In genomic region chr10:24718031-24718855, GRCh38 we compare ENCODE assay signal across 10 cellular contexts. TPM values are rescaled to one million over a fixed set of nuclear protein-coding genes. Genes with fewer than 3 reads are reported as not detected.
DNase-seq lines count a peak whose midpoint lies in the region; ATAC-seq, FAIRE-seq and TF ChIP-seq lines count a peak whose summit lies in the region.
"Had no signal": no experiment of that assay in that cellular context is flagged by ENCODE, and none has a peak within 500 bp of the region (broad histone marks: within the 10 kb centered on the region; RNA-seq: fewer than 3 reads in every experiment).

No MANE protein-coding gene starts in this region.

- CTCF ChIA-PET in PC-9 (lab: Charles Lee) = no interaction called here
- CTCF ChIA-PET in endothelial cell of umbilical vein (lab: Charles Lee) = no interaction called here
- CTCF ChIA-PET in activated naive CD4-positive, alpha-beta T cell treated with anti-CD3 and anti-CD28 coated beads for 36 hours (lab: Charles Lee) = no interaction called here
- CTCF ChIA-PET in CD8-positive, alpha-beta memory T cell (lab: Charles Lee) = no interaction called here

- H3K4me2 ChIP-seq in PC-9 (peak overlapping the region; percentile 97), endothelial cell of umbilical vein (ENCODE audit: insufficient read depth, low read length) (peak overlapping the region; percentile 99), osteoblast (ENCODE audit: insufficient read depth, low read length) (peak overlapping the region; percentile 94)

- H3K9me3 Mint-ChIP-seq in activated naive CD4-positive, alpha-beta T cell treated with anti-CD3 and anti-CD28 coated beads for 36 hours = no peaks in the 10 kb centered on the region
- no peaks in the 10 kb centered on the region for H3K9me3 Mint-ChIP-seq in CD8-positive, alpha-beta memory T cell

- dilution Hi-C loops in endothelial cell of umbilical vein (cut with MboI; ENCODE audit: extremely low pct_ligation_motif_present, low sequenced_read_pairs) = no loop called here

- intact Hi-C loops in PC-9 (cut with micrococcal nuclease; ENCODE audit: unreplicated experiment) (no loop called here), endothelial cell of umbilical vein (cut with micrococcal nuclease) (no loop called here)
- intact Hi-C loops in activated naive CD4-positive, alpha-beta T cell treated with anti-CD3 and anti-CD28 coated beads for 36 hours (cut with micrococcal nuclease) = no loop called here

- DNase-seq in ELR (ENCODE audit: low read depth) (peak; percentile 93), PC-9 (peak in 1 of 2 experiments; percentile 64), endothelial cell of umbilical vein (ENCODE audit: low read depth, low spot score) (no peak), osteoblast (ENCODE audit: insufficient read length, low spot score, missing footprints) (peak; percentile 68), tibial nerve (ENCODE audit: low spot score in 2 of 2) (no peak)
- DNase-seq in activated naive CD4-positive, alpha-beta T cell treated with anti-CD3 and anti-CD28 coated beads for 36 hours = no peak
- DNase-seq in CD8-positive, alpha-beta memory T cell = no peak
- DNase-seq: NCI-H2227 treated with DMSO at 0.1 percent for 48 hours, retina had no signal

- no peaks in the 10 kb centered on the region for H3K9me1 ChIP-seq in endothelial cell of umbilical vein (replicated peaks; ENCODE audit: control insufficient read depth, extremely low read depth, insufficient read depth, low read length)

- H3K9me2 ChIP-seq in PC-9 (ENCODE audit: insufficient read depth) = no peaks in the 10 kb centered on the region

- no peak overlapping the region for H3K27ac Mint-ChIP-seq in activated naive CD4-positive, alpha-beta T cell treated with anti-CD3 and anti-CD28 coated beads for 36 hours
- no peak overlapping the region for H3K27ac Mint-ChIP-seq in CD8-positive, alpha-beta memory T cell

- BruUV-seq in PC-9 (replicated peaks; lab: Mats Ljungman, UMichigan) (no TSS peak), endothelial cell of umbilical vein (replicated peaks; lab: Mats Ljungman, UMichigan) (no TSS peak)

- H3K27me3 ChIP-seq in PC-9 (ENCODE audit: insufficient read depth, low read depth) (no peaks in the 10 kb centered on the region), endothelial cell of umbilical vein (ENCODE audit: control insufficient read depth in 2 of 2, insufficient read depth in 2 of 2, low read length in 2 of 2) (no peaks in the 10 kb centered on the region), osteoblast (ENCODE audit: insufficient read depth, low read length) (no peaks in the 10 kb centered on the region), tibial nerve (no peaks in the 10 kb centered on the region)
- no peaks in the 10 kb centered on the region for H3K27me3 ChIP-seq in CD8-positive, alpha-beta memory T cell (ENCODE audit: insufficient read depth, low read length, poor library complexity, severe bottlenecking)

- H3K9me3 ChIP-seq in PC-9 (ENCODE audit: insufficient read depth, low read depth) (no peaks in the 10 kb centered on the region), endothelial cell of umbilical vein (replicated peaks; ENCODE audit: control insufficient read depth, insufficient read depth, low read length) (no peaks in the 10 kb centered on the region), osteoblast (ENCODE audit: low read depth, low read length) (no peaks in the 10 kb centered on the region), tibial nerve (no peaks in the 10 kb centered on the region)
- H3K9me3 ChIP-seq in CD8-positive, alpha-beta memory T cell (ENCODE audit: low read length) = no peaks in the 10 kb centered on the region

- TF ChIP-seq CTCF in PC-9 (conservative IDR thresholded peaks at IDR 0.05) (no peak), endothelial cell of umbilical vein (IDR thresholded peaks at IDR 0.05; ENCODE audit: extremely low read depth in 1 of 2, insufficient read depth in 1 of 2, low read depth in 1 of 2, low read length in 2 of 2) (no peak), osteoblast (IDR thresholded peaks at IDR 0.05; ENCODE audit: extremely low read depth, low read depth, low read length) (no peak), tibial nerve (IDR thresholded peaks at IDR 0.05) (no peak)

- H3K4me1 Mint-ChIP-seq in activated naive CD4-positive, alpha-beta T cell treated with anti-CD3 and anti-CD28 coated beads for 36 hours (ENCODE audit: low read depth) = peaks cover 14% of the 10 kb centered on the region
- H3K4me1 Mint-ChIP-seq in CD8-positive, alpha-beta memory T cell = peaks cover 21 to 28% (median 23%) of the 10 kb centered on the region in 3 donors

- no peak overlapping the region for H3K9ac ChIP-seq in endothelial cell of umbilical vein (replicated peaks; ENCODE audit: extremely low read depth, insufficient read depth, low read length)

- H3K79me2 ChIP-seq in PC-9 (ENCODE audit: low read depth) (peaks cover 93% of the 10 kb centered on the region), endothelial cell of umbilical vein (ENCODE audit: control insufficient read depth, insufficient read depth, low read length) (peaks cover 97% of the 10 kb centered on the region), osteoblast (ENCODE audit: insufficient read depth, low read length) (peaks cover 98% of the 10 kb centered on the region)

- H3K4me3 ChIP-seq in PC-9 (peak overlapping the region; percentile 87; the same call in 1 of the 2 replicates), endothelial cell of umbilical vein (replicated peaks in 1 of 3; ENCODE audit: insufficient read depth in 1 of 3, low read depth in 1 of 3, low read length in 3 of 3) (peak overlapping the region in 1 of 3 experiments; percentile 91), osteoblast (ENCODE audit: insufficient read depth, low read length) (peak overlapping the region; percentile 79), tibial nerve (no peak overlapping the region)
- no peak overlapping the region for H3K4me3 ChIP-seq in CD8-positive, alpha-beta memory T cell (ENCODE audit: low read length)

- FAIRE-seq in endothelial cell of umbilical vein (lab: Jason Lieb, UNC) = no peak

- no peaks in the 10 kb centered on the region for H3K36me3 Mint-ChIP-seq in activated naive CD4-positive, alpha-beta T cell treated with anti-CD3 and anti-CD28 coated beads for 36 hours (ENCODE audit: low read depth)
- H3K36me3 Mint-ChIP-seq in CD8-positive, alpha-beta memory T cell = peaks cover 0 to 5% (median 0%) of the 10 kb centered on the region in 3 donors

- no peak overlapping the region for H3K4me3 Mint-ChIP-seq in activated naive CD4-positive, alpha-beta T cell treated with anti-CD3 and anti-CD28 coated beads for 36 hours
- no peak overlapping the region for H3K4me3 Mint-ChIP-seq in CD8-positive, alpha-beta memory T cell

- H3K27me3 Mint-ChIP-seq in activated naive CD4-positive, alpha-beta T cell treated with anti-CD3 and anti-CD28 coated beads for 36 hours (ENCODE audit: low read depth) = no peaks in the 10 kb centered on the region
- H3K27me3 Mint-ChIP-seq in CD8-positive, alpha-beta memory T cell = no peaks in the 10 kb centered on the region

- peaks cover 6% of the 10 kb centered on the region; the same call in 1 of the 2 replicates for H3K36me3 ChIP-seq in PC-9 (ENCODE audit: low read depth)
- H3K36me3 ChIP-seq in endothelial cell of umbilical vein (ENCODE audit: control insufficient read depth in 2 of 2, extremely low read depth in 1 of 2, insufficient read depth in 2 of 2, low read length in 2 of 2) = peaks cover 0 to 8% of the 10 kb centered on the region in 2 experiments
- H3K36me3 ChIP-seq in osteoblast (ENCODE audit: insufficient read depth, low read length) = no peaks in the 10 kb centered on the region
- no peaks in the 10 kb centered on the region for H3K36me3 ChIP-seq in CD8-positive, alpha-beta memory T cell (ENCODE audit: insufficient read depth, low read length)
- no peaks in the 10 kb centered on the region for H3K36me3 ChIP-seq in tibial nerve

- POLR2A ChIA-PET in PC-9 (lab: Charles Lee; ENCODE audit: unreplicated experiment) = no interaction called here
- POLR2A ChIA-PET in endothelial cell of umbilical vein (lab: Charles Lee) = no interaction called here
- POLR2A ChIA-PET in CD8-positive, alpha-beta memory T cell (lab: Charles Lee) = no interaction called here

- WGBS in tibial nerve, 2 donors = 81% methylated on average over 10 of the region's 10 CpGs

- TF ChIP-seq EP300 in tibial nerve (IDR thresholded peaks at IDR 0.05) = no peak

- ATAC-seq in GM18502 (IDR thresholded peaks at IDR 0.05; ENCODE audit: poor library complexity, unreplicated experiment) = no peak

- peaks cover 12% of the 10 kb centered on the region; the same call in 1 of the 2 replicates for H3F3A ChIP-seq in PC-9 (ENCODE audit: insufficient read depth, low read depth)

- H4K20me1 ChIP-seq in PC-9 (ENCODE audit: insufficient read depth) (no peaks in the 10 kb centered on the region), endothelial cell of umbilical vein (replicated peaks; ENCODE audit: control insufficient read depth, extremely low read depth, insufficient read depth, low read length) (peaks cover 27% of the 10 kb centered on the region), osteoblast (ENCODE audit: insufficient read depth, low read length) (peaks cover 31% of the 10 kb centered on the region)

- TF ChIP-seq POLR2A in endothelial cell of umbilical vein (IDR thresholded peaks at IDR 0.05; ENCODE audit: low read depth, low read length) (no peak), tibial nerve (IDR thresholded peaks at IDR 0.05) (no peak)

- peak overlapping the region; percentile 92 for H3K27ac ChIP-seq in PC-9
- H3K27ac ChIP-seq in endothelial cell of umbilical vein (ENCODE audit: insufficient read depth, low read depth, low read length) = no peak overlapping the region
- H3K27ac ChIP-seq in osteoblast (ENCODE audit: low read depth, low read length) = peak overlapping the region; percentile 82
- no peak overlapping the region for H3K27ac ChIP-seq in CD8-positive, alpha-beta memory T cell (ENCODE audit: low read depth, low read length)
- no peak overlapping the region for H3K27ac ChIP-seq in tibial nerve

- H2AFZ ChIP-seq in PC-9 = no peak overlapping the region
- H2AFZ ChIP-seq in endothelial cell of umbilical vein (ENCODE audit: low read depth, low read length) = no peak overlapping the region
- H2AFZ ChIP-seq in osteoblast (ENCODE audit: low read length) = no peak overlapping the region

- H3K4me1 ChIP-seq in PC-9 (replicated peaks; ENCODE audit: insufficient read depth) (peaks cover 42% of the 10 kb centered on the region), endothelial cell of umbilical vein (ENCODE audit: control insufficient read depth, extremely low read depth, insufficient read depth, low read length) (peaks cover 47% of the 10 kb centered on the region), osteoblast (ENCODE audit: insufficient read depth, low read length) (peaks cover 32% of the 10 kb centered on the region), tibial nerve (peaks cover 0 to 72% (median 33%) of the 10 kb centered on the region in 4 donors)
- H3K4me1 ChIP-seq in CD8-positive, alpha-beta memory T cell (ENCODE audit: insufficient read depth, low read length) = peaks cover 6% of the 10 kb centered on the region

RNA-seq across cellular contexts. Expression of gene ARHGAP21, which starts 5.4 kb away (rescaled TPM):
- 93.1 and 115 TPM in 2 replicates for total RNA-seq in PC-9 (2021)
- total RNA-seq in endothelial cell of umbilical vein = 97.8 and 99.2 TPM in 2 replicates
- 26.6 and 29.5 TPM in 2 replicates for polyA plus RNA-seq in endothelial cell of umbilical vein
- polyA plus RNA-seq in endothelial cell of umbilical vein (2011; cell fraction: cytosol; rRNA removed) = 38.4 and 43.5 TPM in 2 replicates
- polyA plus RNA-seq in endothelial cell of umbilical vein (2011; cell fraction: nucleus; rRNA removed) = 140 and 156 TPM in 2 replicates
- polyA plus RNA-seq in endothelial cell of umbilical vein (2012) = 64.3 and 79.7 TPM in 2 replicates
- 118 and 134 TPM in 2 replicates for polyA minus RNA-seq in endothelial cell of umbilical vein
- 46.6 TPM for polyA minus RNA-seq in endothelial cell of umbilical vein (2011; cell fraction: cytosol; rRNA and poly(A)+ RNA removed)
- polyA minus RNA-seq in endothelial cell of umbilical vein (2011; cell fraction: nucleus; rRNA and poly(A)+ RNA removed) = 138 and 231 TPM in 2 replicates
- 140 and 165 TPM in 2 replicates for total RNA-seq in osteoblast
- 10 to 100 TPM; 14.6 to 15.0 TPM for total RNA-seq in activated naive CD4-positive, alpha-beta T cell treated with anti-CD3 and anti-CD28 coated beads for 36 hours
- total RNA-seq in CD8-positive, alpha-beta memory T cell = 10 to 100 TPM; 30.9 to 33.7 TPM
- polyA plus RNA-seq in CD8-positive, alpha-beta memory T cell = 3.4 TPM
- 100 to 1,000 TPM in 1 of 4 donors, 10 to 100 TPM in 3; 56.7 to 116 (median 80.2) TPM for total RNA-seq in tibial nerve

Comparison
In these comparisons a context has a peak if more than half of its experiments do, and no peak if none do; other contexts are left out.
1. DNase-seq: peak in ELR (single experiment) and osteoblast (single experiment); none in endothelial cell of umbilical vein (single experiment), activated naive CD4-positive, alpha-beta T cell treated with anti-CD3 and anti-CD28 coated beads for 36 hours (single experiment), CD8-positive, alpha-beta memory T cell (0 of 5) and tibial nerve (0 of 2).
2. H3K27ac ChIP-seq: peak in PC-9 (single experiment) and osteoblast (single experiment); none in endothelial cell of umbilical vein (single experiment), CD8-positive, alpha-beta memory T cell (single experiment) and tibial nerve (0 of 4).
3. H3K4me3 ChIP-seq: peak in PC-9 (single experiment) and osteoblast (single experiment); none in CD8-positive, alpha-beta memory T cell (single experiment) and tibial nerve (0 of 4).
4. Peak in every context shown above with its lines, with median percentiles within 50 percentile points of each other: H3K4me2 ChIP-seq.